ENCODE assay signal across 21 cellular contexts in genomic region chr18:54503495-54503894, GRCh38.
"Had no signal": no experiment of that assay in that cellular context is flagged by ENCODE, and none has a peak within 500 bp of the region (broad histone marks: within the 10 kb centered on the region; RNA-seq: fewer than 3 reads in every experiment).

No MANE protein-coding gene starts in this region.

- H3K27me3 Mint-ChIP-seq: activated CD4-positive, alpha-beta T cell treated with anti-CD3 and anti-CD28 coated beads, Interleukin-2, amount 10 ng/mL, durations not matched to agents 7 days and 5 days; activated naive CD4-positive, alpha-beta T cell treated with anti-CD3 and anti-CD28 coated beads, Interleukin-2, amount 10 ng/mL, durations not matched to agents 7 days and 5 days; T-cell had no signal

- H3K27ac Mint-ChIP-seq: activated CD4-positive, alpha-beta memory T cell treated with anti-CD3 and anti-CD28 coated beads for 36 hours; activated CD4-positive, alpha-beta T cell treated with anti-CD3 and anti-CD28 coated beads, Interleukin-2, amount 10 ng/mL, durations not matched to agents 7 days and 5 days; activated naive CD4-positive, alpha-beta T cell treated with anti-CD3 and anti-CD28 coated beads, Interleukin-2, amount 10 ng/mL, durations not matched to agents 7 days and 5 days; activated naive CD8-positive, alpha-beta T cell treated with anti-CD3 and anti-CD28 coated beads for 36 hours; T-cell had no signal

- H3K36me3 Mint-ChIP-seq: activated CD4-positive, alpha-beta memory T cell treated with anti-CD3 and anti-CD28 coated beads for 36 hours; activated naive CD4-positive, alpha-beta T cell treated with anti-CD3 and anti-CD28 coated beads, Interleukin-2, amount 10 ng/mL, durations not matched to agents 7 days and 5 days; activated naive CD8-positive, alpha-beta T cell treated with anti-CD3 and anti-CD28 coated beads for 36 hours; T-cell had no signal

- H3K4me3 ChIP-seq: SK-N-MC had no signal

- DNase-seq: activated CD4-positive, alpha-beta memory T cell treated with anti-CD3 and anti-CD28 coated beads for 36 hours; activated CD4-positive, alpha-beta T cell treated with anti-CD3 and anti-CD28 coated beads, Interleukin-2, amount 10 ng/mL, durations not matched to agents 7 days and 5 days; activated CD4-positive, CD25-positive, alpha-beta regulatory T cell; activated CD8-positive, alpha-beta memory T cell treated with anti-CD3 and anti-CD28 coated beads for 24 hours; activated effector memory CD4-positive, alpha-beta T cell treated with anti-CD3 and anti-CD28 coated beads, Interleukin-2, amount 50 U/mL, for 16 hours; activated naive CD4-positive, alpha-beta T cell treated with anti-CD3 and anti-CD28 coated beads, Interleukin-2, amount 10 ng/mL, durations not matched to agents 7 days and 5 days; activated naive CD8-positive, alpha-beta T cell treated with anti-CD3 and anti-CD28 coated beads for 36 hours; activated T-cell treated with anti-CD3 and anti-CD28 coated beads, Interleukin-2, amount 50 U/mL, for 4 hours; NCI-H1105 treated with DMSO at 0.1 percent for 48 hours; NCI-H146; NCI-H187 treated with DMSO at 0.1 percent for 48 hours; NCI-H2171; NCI-H345; NCI-H510A; NCI-H526 treated with DMSO at 0.1 percent for 48 hours; NCI-H82; RPMI8226; T-cell had no signal

- ATAC-seq: activated T-cell treated with anti-CD3 and anti-CD28 coated beads, Interleukin-2, amount 50 U/mL, for 4 hours; Right ventricle myocardium inferior; T-cell had no signal

- H3K9me3 Mint-ChIP-seq: activated CD4-positive, alpha-beta memory T cell treated with anti-CD3 and anti-CD28 coated beads for 36 hours; activated CD4-positive, alpha-beta T cell treated with anti-CD3 and anti-CD28 coated beads, Interleukin-2, amount 10 ng/mL, durations not matched to agents 7 days and 5 days; activated naive CD4-positive, alpha-beta T cell treated with anti-CD3 and anti-CD28 coated beads, Interleukin-2, amount 10 ng/mL, durations not matched to agents 7 days and 5 days; activated naive CD8-positive, alpha-beta T cell treated with anti-CD3 and anti-CD28 coated beads for 36 hours; activated T-cell treated with anti-CD3 and anti-CD28 coated beads, Interleukin-2, amount 50 U/mL, for 4 hours; T-cell had no signal

- H3K27ac ChIP-seq: SK-N-MC, VCaP had no signal

- H3K4me3 Mint-ChIP-seq: activated CD4-positive, alpha-beta memory T cell treated with anti-CD3 and anti-CD28 coated beads for 36 hours; activated CD4-positive, alpha-beta T cell treated with anti-CD3 and anti-CD28 coated beads, Interleukin-2, amount 10 ng/mL, durations not matched to agents 7 days and 5 days; activated naive CD4-positive, alpha-beta T cell treated with anti-CD3 and anti-CD28 coated beads, Interleukin-2, amount 10 ng/mL, durations not matched to agents 7 days and 5 days; activated naive CD8-positive, alpha-beta T cell treated with anti-CD3 and anti-CD28 coated beads for 36 hours; activated T-cell treated with anti-CD3 and anti-CD28 coated beads, Interleukin-2, amount 50 U/mL, for 4 hours; T-cell had no signal

- H3K4me1 Mint-ChIP-seq: activated CD4-positive, alpha-beta T cell treated with anti-CD3 and anti-CD28 coated beads, Interleukin-2, amount 10 ng/mL, durations not matched to agents 7 days and 5 days; activated naive CD4-positive, alpha-beta T cell treated with anti-CD3 and anti-CD28 coated beads, Interleukin-2, amount 10 ng/mL, durations not matched to agents 7 days and 5 days; T-cell had no signal
